1 cellular context compared by ENCODE assay signal in the genomic region with DNA sequence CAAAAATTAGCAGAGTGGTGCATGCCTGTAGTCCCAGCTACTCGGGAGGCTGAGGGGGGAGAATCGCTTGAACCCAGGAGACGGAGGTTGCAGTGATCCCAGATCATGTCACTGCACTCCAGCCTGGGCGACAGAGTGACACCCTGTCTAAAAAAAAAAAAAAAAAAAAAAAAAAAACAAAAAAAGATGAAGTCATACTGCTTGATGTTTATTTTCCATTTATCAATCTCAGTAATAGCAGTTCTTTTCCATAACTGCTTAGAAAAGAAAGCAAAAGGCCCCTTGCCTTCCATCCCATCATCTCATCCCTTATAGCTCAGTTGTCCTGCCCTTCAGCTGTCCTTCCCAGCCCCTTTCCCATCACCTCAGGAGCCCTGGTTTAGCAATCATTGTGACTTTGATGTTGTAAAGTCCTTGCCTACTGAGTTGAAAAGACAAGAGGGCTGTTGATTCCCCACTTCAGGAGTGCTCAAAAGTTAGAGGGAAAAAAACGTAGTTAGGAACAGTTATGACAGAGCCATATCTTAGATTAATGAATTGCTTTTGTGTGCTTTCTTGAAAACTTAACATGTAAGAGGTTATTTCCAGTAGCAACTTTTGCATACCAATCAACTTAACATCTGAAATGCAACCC.
TF ChIP-seq lines count a peak whose summit lies in the region.

No MANE protein-coding gene starts in this region.

TF ChIP-seq in HEK293, 187 proteins besides CTCF, POLR2A, EP300 and RAD21 (continued from another document):
- TF ChIP-seq ZNF548 (tag by site-specific recombination; IDR thresholded peaks at IDR 0.05) (no peak), ZNF629 (tag by site-specific recombination; IDR thresholded peaks at IDR 0.05) (peak; percentile 35; the same call in 1 of the 2 replicates), ZNF366 (tag by site-specific recombination; conservative IDR thresholded peaks at IDR 0.05) (0 out of 2 replicates have a peak, but pooled peaks have one; percentile 25), ZNF157 (tag by site-specific recombination; IDR thresholded peaks at IDR 0.05) (no peak), ZNF501 (tag by site-specific recombination; IDR thresholded peaks at IDR 0.05) (no peak), ZEB2 (tag by site-specific recombination; IDR thresholded peaks at IDR 0.05) (peak; percentile 66), GFI1B (tag by site-specific recombination; IDR thresholded peaks at IDR 0.05) (peak; percentile 16; the same call in 1 of the 2 replicates), SP2 (tag by site-specific recombination; IDR thresholded peaks at IDR 0.05) (no peak), ZNF138 (tag by site-specific recombination; IDR thresholded peaks at IDR 0.05; ENCODE audit: borderline replicate concordance) (no peak), OVOL3 (tag by site-specific recombination; IDR thresholded peaks at IDR 0.05) (no peak), ZNF600 (tag by site-specific recombination; IDR thresholded peaks at IDR 0.05) (0 out of 2 replicates have a peak, but pooled peaks have one; percentile 30), ZNF350 (tag by site-specific recombination; IDR thresholded peaks at IDR 0.05) (no peak), SP3 (tag by site-specific recombination; IDR thresholded peaks at IDR 0.05) (no peak)
- TF ChIP-seq, protein P1, sequence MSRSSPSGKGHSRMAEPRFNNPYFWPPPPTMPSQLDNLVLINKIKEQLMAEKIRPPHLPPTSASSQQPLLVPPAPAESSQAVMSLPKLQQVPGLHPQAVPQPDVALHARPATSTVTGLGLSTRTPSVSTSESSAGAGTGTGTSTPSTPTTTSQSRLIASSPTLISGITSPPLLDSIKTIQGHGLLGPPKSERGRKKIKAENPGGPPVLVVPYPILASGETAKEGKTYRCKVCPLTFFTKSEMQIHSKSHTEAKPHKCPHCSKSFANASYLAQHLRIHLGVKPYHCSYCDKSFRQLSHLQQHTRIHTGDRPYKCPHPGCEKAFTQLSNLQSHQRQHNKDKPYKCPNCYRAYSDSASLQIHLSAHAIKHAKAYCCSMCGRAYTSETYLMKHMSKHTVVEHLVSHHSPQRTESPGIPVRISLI (tag by site-specific recombination; IDR thresholded peaks at IDR 0.05): peak; percentile 89
- TF ChIP-seq, protein P2, sequence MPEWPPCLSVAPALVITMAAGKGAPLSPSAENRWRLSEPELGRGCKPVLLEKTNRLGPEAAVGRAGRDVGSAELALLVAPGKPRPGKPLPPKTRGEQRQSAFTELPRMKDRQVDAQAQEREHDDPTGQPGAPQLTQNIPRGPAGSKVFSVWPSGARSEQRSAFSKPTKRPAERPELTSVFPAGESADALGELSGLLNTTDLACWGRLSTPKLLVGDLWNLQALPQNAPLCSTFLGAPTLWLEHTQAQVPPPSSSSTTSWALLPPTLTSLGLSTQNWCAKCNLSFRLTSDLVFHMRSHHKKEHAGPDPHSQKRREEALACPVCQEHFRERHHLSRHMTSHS (tag by site-specific recombination; IDR thresholded peaks at IDR 0.05): no peak
- TF ChIP-seq, protein P3, sequence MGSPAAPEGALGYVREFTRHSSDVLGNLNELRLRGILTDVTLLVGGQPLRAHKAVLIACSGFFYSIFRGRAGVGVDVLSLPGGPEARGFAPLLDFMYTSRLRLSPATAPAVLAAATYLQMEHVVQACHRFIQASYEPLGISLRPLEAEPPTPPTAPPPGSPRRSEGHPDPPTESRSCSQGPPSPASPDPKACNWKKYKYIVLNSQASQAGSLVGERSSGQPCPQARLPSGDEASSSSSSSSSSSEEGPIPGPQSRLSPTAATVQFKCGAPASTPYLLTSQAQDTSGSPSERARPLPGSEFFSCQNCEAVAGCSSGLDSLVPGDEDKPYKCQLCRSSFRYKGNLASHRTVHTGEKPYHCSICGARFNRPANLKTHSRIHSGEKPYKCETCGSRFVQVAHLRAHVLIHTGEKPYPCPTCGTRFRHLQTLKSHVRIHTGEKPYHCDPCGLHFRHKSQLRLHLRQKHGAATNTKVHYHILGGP (tag by site-specific recombination; IDR thresholded peaks at IDR 0.05): no peak
- TF ChIP-seq, protein P4, sequence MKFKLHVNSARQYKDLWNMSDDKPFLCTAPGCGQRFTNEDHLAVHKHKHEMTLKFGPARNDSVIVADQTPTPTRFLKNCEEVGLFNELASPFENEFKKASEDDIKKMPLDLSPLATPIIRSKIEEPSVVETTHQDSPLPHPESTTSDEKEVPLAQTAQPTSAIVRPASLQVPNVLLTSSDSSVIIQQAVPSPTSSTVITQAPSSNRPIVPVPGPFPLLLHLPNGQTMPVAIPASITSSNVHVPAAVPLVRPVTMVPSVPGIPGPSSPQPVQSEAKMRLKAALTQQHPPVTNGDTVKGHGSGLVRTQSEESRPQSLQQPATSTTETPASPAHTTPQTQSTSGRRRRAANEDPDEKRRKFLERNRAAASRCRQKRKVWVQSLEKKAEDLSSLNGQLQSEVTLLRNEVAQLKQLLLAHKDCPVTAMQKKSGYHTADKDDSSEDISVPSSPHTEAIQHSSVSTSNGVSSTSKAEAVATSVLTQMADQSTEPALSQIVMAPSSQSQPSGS (tag by site-specific recombination; IDR thresholded peaks at IDR 0.05; ENCODE audit: low read depth): 0 out of 2 replicates have a peak, but pooled peaks have one; percentile 25
